In genomic region chr9:125752070-125752628, GRCh38 we compare ENCODE assay signal across 1 cellular context.
TF ChIP-seq lines count a peak whose summit lies in the region.

No MANE protein-coding gene starts in this region.

TF ChIP-seq in HEK293, 187 proteins besides CTCF, POLR2A, EP300 and RAD21 (continued from another document):
- TF ChIP-seq BCL11A (tag by site-specific recombination; IDR thresholded peaks at IDR 0.05; ENCODE audit: low read depth) (peak; percentile 77), HOXA7 (CRISPR knock-in tag; IDR thresholded peaks at IDR 0.05; ENCODE audit: borderline replicate concordance) (no peak), MEIS1 (CRISPR knock-in tag; IDR thresholded peaks at IDR 0.05; ENCODE audit: borderline replicate concordance) (peak; percentile 81; the same call in 1 of the 2 replicates), ZNF561 (tag by site-specific recombination; IDR thresholded peaks at IDR 0.05; ENCODE audit: borderline replicate concordance) (peak; percentile 71; the same call in 1 of the 2 replicates), ZIC2 (tag by site-specific recombination; IDR thresholded peaks at IDR 0.05) (peak; percentile 32; the same call in 1 of the 2 replicates), BCL6B (tag by site-specific recombination; IDR thresholded peaks at IDR 0.05) (peak; percentile 72), ZNF248 (tag by site-specific recombination; IDR thresholded peaks at IDR 0.05) (no peak), ZBTB8A (tag by site-specific recombination; IDR thresholded peaks at IDR 0.05) (no peak), OVOL3 (tag by site-specific recombination; IDR thresholded peaks at IDR 0.05) (peak; percentile 62), TCF7L2 (IDR thresholded peaks at IDR 0.05; ENCODE audit: borderline replicate concordance, low read depth, low read length) (peak; percentile 93), GLI2 (tag by site-specific recombination; IDR thresholded peaks at IDR 0.05; ENCODE audit: borderline replicate concordance, low read depth) (peak; percentile 48; the same call in 1 of the 2 replicates), ZNF2 (tag by site-specific recombination; IDR thresholded peaks at IDR 0.05) (0 out of 2 replicates have a peak, but pooled peaks have one; percentile 13), ZNF211 (tag by site-specific recombination; IDR thresholded peaks at IDR 0.05; ENCODE audit: low read depth) (no peak), ZNF366 (tag by site-specific recombination; conservative IDR thresholded peaks at IDR 0.05) (peak; percentile 85), ZNF114 (tag by site-specific recombination; IDR thresholded peaks at IDR 0.05) (no peak), ZNF76 (tag by site-specific recombination; IDR thresholded peaks at IDR 0.05; ENCODE audit: borderline replicate concordance, low read depth) (no peak), KLF1 (tag by site-specific recombination; IDR thresholded peaks at IDR 0.05) (no peak; the same call in 1 of the 2 replicates), PRDM6 (tag by site-specific recombination; IDR thresholded peaks at IDR 0.05) (peak; percentile 97), ZNF221 (tag by site-specific recombination; IDR thresholded peaks at IDR 0.05; ENCODE audit: borderline replicate concordance) (no peak), HOXD13 (CRISPR knock-in tag; IDR thresholded peaks at IDR 0.05; ENCODE audit: borderline replicate concordance) (0 out of 2 replicates have a peak, but pooled peaks have one; percentile 37), ZNF544 (tag by site-specific recombination; IDR thresholded peaks at IDR 0.05) (no peak), OSR2 (tag by site-specific recombination; IDR thresholded peaks at IDR 0.05) (peak; percentile 96), HIC1 (tag by site-specific recombination; IDR thresholded peaks at IDR 0.05) (peak; percentile 45; the same call in 1 of the 2 replicates), ZNF433 (tag by site-specific recombination; IDR thresholded peaks at IDR 0.05; ENCODE audit: low read depth) (no peak), ZNF610 (tag by site-specific recombination; IDR thresholded peaks at IDR 0.05; ENCODE audit: borderline replicate concordance) (no peak), ZNF623 (tag by site-specific recombination; IDR thresholded peaks at IDR 0.05) (no peak), ZNF777 (tag by site-specific recombination; IDR thresholded peaks at IDR 0.05; ENCODE audit: borderline replicate concordance) (no peak), YY2 (tag by site-specific recombination; IDR thresholded peaks at IDR 0.05) (no peak), ZNF398 (tag by site-specific recombination; IDR thresholded peaks at IDR 0.05) (no peak)
- TF ChIP-seq, protein P1, sequence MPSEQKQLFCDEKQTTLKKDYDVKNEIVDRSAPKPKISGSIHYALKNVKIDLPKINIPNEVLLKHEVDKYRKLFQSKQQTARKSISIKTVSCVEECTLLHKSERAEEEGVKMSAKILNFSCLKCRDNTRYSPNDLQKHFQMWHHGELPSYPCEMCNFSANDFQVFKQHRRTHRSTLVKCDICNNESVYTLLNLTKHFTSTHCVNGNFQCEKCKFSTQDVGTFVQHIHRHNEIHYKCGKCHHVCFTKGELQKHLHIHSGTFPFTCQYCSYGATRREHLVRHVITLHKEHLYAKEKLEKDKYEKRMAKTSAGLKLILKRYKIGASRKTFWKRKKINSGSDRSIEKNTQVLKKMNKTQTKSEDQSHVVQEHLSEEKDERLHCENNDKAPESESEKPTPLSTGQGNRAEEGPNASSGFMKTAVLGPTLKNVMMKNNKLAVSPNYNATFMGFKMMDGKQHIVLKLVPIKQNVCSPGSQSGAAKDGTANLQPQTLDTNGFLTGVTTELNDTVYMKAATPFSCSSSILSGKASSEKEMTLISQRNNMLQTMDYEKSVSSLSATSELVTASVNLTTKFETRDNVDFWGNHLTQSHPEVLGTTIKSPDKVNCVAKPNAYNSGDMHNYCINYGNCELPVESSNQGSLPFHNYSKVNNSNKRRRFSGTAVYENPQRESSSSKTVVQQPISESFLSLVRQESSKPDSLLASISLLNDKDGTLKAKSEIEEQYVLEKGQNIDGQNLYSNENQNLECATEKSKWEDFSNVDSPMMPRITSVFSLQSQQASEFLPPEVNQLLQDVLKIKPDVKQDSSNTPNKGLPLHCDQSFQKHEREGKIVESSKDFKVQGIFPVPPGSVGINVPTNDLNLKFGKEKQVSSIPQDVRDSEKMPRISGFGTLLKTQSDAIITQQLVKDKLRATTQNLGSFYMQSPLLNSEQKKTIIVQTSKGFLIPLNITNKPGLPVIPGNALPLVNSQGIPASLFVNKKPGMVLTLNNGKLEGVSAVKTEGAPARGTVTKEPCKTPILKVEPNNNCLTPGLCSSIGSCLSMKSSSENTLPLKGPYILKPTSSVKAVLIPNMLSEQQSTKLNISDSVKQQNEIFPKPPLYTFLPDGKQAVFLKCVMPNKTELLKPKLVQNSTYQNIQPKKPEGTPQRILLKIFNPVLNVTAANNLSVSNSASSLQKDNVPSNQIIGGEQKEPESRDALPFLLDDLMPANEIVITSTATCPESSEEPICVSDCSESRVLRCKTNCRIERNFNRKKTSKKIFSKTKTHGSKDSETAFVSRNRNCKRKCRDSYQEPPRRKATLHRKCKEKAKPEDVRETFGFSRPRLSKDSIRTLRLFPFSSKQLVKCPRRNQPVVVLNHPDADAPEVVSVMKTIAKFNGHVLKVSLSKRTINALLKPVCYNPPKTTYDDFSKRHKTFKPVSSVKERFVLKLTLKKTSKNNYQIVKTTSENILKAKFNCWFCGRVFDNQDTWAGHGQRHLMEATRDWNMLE (tag by site-specific recombination; conservative IDR thresholded peaks at IDR 0.05; ENCODE audit: low read depth) = no peak
- TF ChIP-seq, protein P2, sequence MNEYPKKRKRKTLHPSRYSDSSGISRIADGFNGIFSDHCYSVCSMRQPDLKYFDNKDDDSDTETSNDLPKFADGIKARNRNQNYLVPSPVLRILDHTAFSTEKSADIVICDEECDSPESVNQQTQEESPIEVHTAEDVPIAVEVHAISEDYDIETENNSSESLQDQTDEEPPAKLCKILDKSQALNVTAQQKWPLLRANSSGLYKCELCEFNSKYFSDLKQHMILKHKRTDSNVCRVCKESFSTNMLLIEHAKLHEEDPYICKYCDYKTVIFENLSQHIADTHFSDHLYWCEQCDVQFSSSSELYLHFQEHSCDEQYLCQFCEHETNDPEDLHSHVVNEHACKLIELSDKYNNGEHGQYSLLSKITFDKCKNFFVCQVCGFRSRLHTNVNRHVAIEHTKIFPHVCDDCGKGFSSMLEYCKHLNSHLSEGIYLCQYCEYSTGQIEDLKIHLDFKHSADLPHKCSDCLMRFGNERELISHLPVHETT (tag by site-specific recombination; IDR thresholded peaks at IDR 0.05) = peak; percentile 63
- TF ChIP-seq, protein P3, sequence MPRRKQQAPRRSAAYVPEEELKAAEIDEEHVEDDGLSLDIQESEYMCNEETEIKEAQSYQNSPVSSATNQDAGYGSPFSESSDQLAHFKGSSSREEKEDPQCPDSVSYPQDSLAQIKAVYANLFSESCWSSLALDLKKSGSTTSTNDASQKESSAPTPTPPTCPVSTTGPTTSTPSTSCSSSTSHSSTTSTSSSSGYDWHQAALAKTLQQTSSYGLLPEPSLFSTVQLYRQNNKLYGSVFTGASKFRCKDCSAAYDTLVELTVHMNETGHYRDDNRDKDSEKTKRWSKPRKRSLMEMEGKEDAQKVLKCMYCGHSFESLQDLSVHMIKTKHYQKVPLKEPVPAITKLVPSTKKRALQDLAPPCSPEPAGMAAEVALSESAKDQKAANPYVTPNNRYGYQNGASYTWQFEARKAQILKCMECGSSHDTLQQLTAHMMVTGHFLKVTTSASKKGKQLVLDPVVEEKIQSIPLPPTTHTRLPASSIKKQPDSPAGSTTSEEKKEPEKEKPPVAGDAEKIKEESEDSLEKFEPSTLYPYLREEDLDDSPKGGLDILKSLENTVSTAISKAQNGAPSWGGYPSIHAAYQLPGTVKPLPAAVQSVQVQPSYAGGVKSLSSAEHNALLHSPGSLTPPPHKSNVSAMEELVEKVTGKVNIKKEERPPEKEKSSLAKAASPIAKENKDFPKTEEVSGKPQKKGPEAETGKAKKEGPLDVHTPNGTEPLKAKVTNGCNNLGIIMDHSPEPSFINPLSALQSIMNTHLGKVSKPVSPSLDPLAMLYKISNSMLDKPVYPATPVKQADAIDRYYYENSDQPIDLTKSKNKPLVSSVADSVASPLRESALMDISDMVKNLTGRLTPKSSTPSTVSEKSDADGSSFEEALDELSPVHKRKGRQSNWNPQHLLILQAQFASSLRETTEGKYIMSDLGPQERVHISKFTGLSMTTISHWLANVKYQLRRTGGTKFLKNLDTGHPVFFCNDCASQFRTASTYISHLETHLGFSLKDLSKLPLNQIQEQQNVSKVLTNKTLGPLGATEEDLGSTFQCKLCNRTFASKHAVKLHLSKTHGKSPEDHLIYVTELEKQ (tag by site-specific recombination; IDR thresholded peaks at IDR 0.05; ENCODE audit: borderline replicate concordance) = peak; percentile 89
